36 cellular contexts compared by ENCODE assay signal in the genomic region with DNA sequence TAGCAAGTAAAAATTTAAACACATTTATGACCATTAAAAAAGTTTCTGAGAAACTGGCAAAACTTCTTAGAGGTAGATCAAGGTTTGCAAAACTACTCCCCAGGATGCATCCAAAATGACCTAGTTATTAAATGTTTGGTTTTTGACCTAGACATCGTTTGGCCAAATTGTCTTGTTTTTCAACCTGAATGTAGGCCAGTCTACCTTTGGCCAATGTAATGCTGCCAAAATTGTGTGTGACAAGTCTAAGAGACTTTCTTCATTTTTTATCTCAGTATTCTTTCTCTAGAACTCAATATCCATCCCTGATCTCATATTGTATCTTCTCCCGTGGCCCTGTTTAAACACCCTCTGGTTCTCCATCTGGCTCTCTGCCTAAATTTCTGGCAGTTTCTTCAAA.
"Had no signal": no experiment of that assay in that cellular context is flagged by ENCODE, and none has a peak within 500 bp of the region (broad histone marks: within the 10 kb centered on the region; RNA-seq: fewer than 3 reads in every experiment).

No MANE protein-coding gene starts in this region.

- ATAC-seq: activated CD8-positive, alpha-beta T cell treated with anti-CD3 and anti-CD28 coated beads for 36 hours; activated naive CD8-positive, alpha-beta T cell treated with anti-CD3 and anti-CD28 coated beads, Interleukin-2, amount 50 U/mL, for 24 hours; activated T-cell treated with anti-CD3 and anti-CD28 coated beads, Interleukin-2, amount 50 U/mL, for 4 hours; activated T-cell treated with anti-CD3 and anti-CD28 coated beads, Interleukin-2, amount 50 U/mL, for 72 hours; activated T-helper 17 cell treated with anti-CD3 and anti-CD28 coated beads, Interleukin-2, amount 50 U/mL, for 72 hours; body of pancreas had no signal

- H3K4me1 ChIP-seq: body of pancreas had no signal

- H3K9me3 Mint-ChIP-seq: activated CD4-positive, alpha-beta memory T cell treated with anti-CD3 and anti-CD28 coated beads for 36 hours; activated CD4-positive, alpha-beta T cell treated with anti-CD3 and anti-CD28 coated beads, Interleukin-2, amount 10 ng/mL, durations not matched to agents 24 days and 14 days; activated CD8-positive, alpha-beta T cell treated with anti-CD3 and anti-CD28 coated beads for 36 hours; activated naive CD4-positive, alpha-beta T cell treated with anti-CD3 and anti-CD28 coated beads for 36 hours; activated naive CD4-positive, alpha-beta T cell treated with anti-CD3 and anti-CD28 coated beads, Interleukin-2, amount 50 U/mL, for 24 hours; activated naive CD8-positive, alpha-beta T cell treated with anti-CD3 and anti-CD28 coated beads, Interleukin-2, amount 10 ng/mL, durations not matched to agents 7 days and 5 days; activated naive CD8-positive, alpha-beta T cell treated with anti-CD3 and anti-CD28 coated beads, Interleukin-2, amount 50 U/mL, for 24 hours; activated T-cell treated with anti-CD3 and anti-CD28 coated beads, Interleukin-2, amount 50 U/mL, for 4 hours; activated T-cell treated with anti-CD3 and anti-CD28 coated beads, Interleukin-2, amount 50 U/mL, for 72 hours; activated T-helper 1 cell treated with anti-CD3 and anti-CD28 coated beads, Interleukin-12 subunit alpha, Interleukin-12 subunit beta, Interleukin-2, Interleukin-4 antibody, amounts not matched to agents 30 ng/mL and 10 ng/mL and 1 ng/mL, durations not matched to agents 14 hours and 24 hours and 36 hours; activated T-helper 17 cell treated with anti-CD3 and anti-CD28 coated beads, Interleukin-2, amount 50 U/mL, for 72 hours; T-helper 1 cell treated with Interleukin-12 subunit alpha and Interleukin-12 subunit beta and Interleukin-4 antibody, amounts not matched to agents 30 μg/mL and 1 μg/mL, for 36 hours; T-helper 2 cell treated with Interferon-gamma antibody and Interleukin-4, amounts not matched to agents 5 μg/mL and 100 μg/mL, for 36 hours had no signal

- H3K36me3 Mint-ChIP-seq: activated CD4-positive, alpha-beta memory T cell treated with anti-CD3 and anti-CD28 coated beads for 36 hours; activated naive CD4-positive, alpha-beta T cell treated with anti-CD3 and anti-CD28 coated beads, Interleukin-2, amount 50 U/mL, for 24 hours; activated naive CD8-positive, alpha-beta T cell; activated naive CD8-positive, alpha-beta T cell treated with anti-CD3 and anti-CD28 coated beads, Interleukin-2, amount 10 ng/mL, durations not matched to agents 7 days and 5 days had no signal

- H3K4me3 ChIP-seq: body of pancreas, breast epithelium had no signal

- H3K36me3 ChIP-seq: brain microvascular endothelial cell, breast epithelium had no signal

- H3K27me3 Mint-ChIP-seq: activated B cell treated with CpG ODN at 0.5 μM for 24 hours; activated CD4-positive, alpha-beta T cell treated with anti-CD3 and anti-CD28 coated beads, Interleukin-2, amount 10 ng/mL, durations not matched to agents 24 days and 14 days; activated naive CD8-positive, alpha-beta T cell treated with anti-CD3 and anti-CD28 coated beads, Interleukin-2, amount 10 ng/mL, durations not matched to agents 7 days and 5 days had no signal

- H3K27me3 ChIP-seq: body of pancreas, brain microvascular endothelial cell, breast epithelium had no signal

- H3K4me1 Mint-ChIP-seq: activated B cell treated with CpG ODN at 0.5 μM for 24 hours; activated CD4-positive, alpha-beta T cell treated with anti-CD3 and anti-CD28 coated beads, Interleukin-2, amount 10 ng/mL, durations not matched to agents 24 days and 14 days; activated naive CD4-positive, alpha-beta T cell treated with anti-CD3 and anti-CD28 coated beads, Interleukin-2, amount 50 U/mL, for 24 hours; activated naive CD8-positive, alpha-beta T cell treated with anti-CD3 and anti-CD28 coated beads, Interleukin-2, amount 10 ng/mL, durations not matched to agents 7 days and 5 days; activated naive CD8-positive, alpha-beta T cell treated with anti-CD3 and anti-CD28 coated beads, Interleukin-2, amount 50 U/mL, for 24 hours; activated T-helper 17 cell treated with anti-CD3 and anti-CD28 coated beads, Interleukin-2, amount 50 U/mL, for 72 hours had no signal

- H3K9me3 ChIP-seq: body of pancreas, breast epithelium had no signal

- DNase-seq: activated B cell treated with CpG ODN at 0.5 μM for 24 hours; activated CD4-positive, alpha-beta memory T cell treated with anti-CD3 and anti-CD28 coated beads for 36 hours; activated CD4-positive, alpha-beta T cell treated with anti-CD3 and anti-CD28 coated beads for 4 hours; activated CD4-positive, alpha-beta T cell treated with anti-CD3 and anti-CD28 coated beads, Interleukin-2, amount 10 ng/mL, durations not matched to agents 24 days and 14 days; activated CD4-positive, alpha-beta T cell treated with anti-CD3 and anti-CD28 coated beads, Interleukin-2, amount 50 U/mL, for 1 hour; activated CD4-positive, alpha-beta T cell treated with anti-CD3 and anti-CD28 coated beads, Interleukin-2, amount 50 U/mL, for 4 hours; activated CD4-positive, CD25-positive, alpha-beta regulatory T cell treated with anti-CD3 and anti-CD28 coated beads, Interleukin-2, amount 50 U/mL, for 72 hours; activated CD8-positive, alpha-beta memory T cell treated with anti-CD3 and anti-CD28 coated beads, Interleukin-2, amount 50 U/mL, for 4 hours; activated CD8-positive, alpha-beta T cell treated with anti-CD3 and anti-CD28 coated beads for 36 hours; activated effector memory CD4-positive, alpha-beta T cell treated with anti-CD3 and anti-CD28 coated beads, Interleukin-2, amount 50 U/mL, for 16 hours; activated gamma-delta T cell treated with Interleukin-2 at 50 U/mL for 16 hours; activated naive CD4-positive, alpha-beta T cell; activated naive CD4-positive, alpha-beta T cell treated with anti-CD3 and anti-CD28 coated beads for 36 hours; activated naive CD8-positive, alpha-beta T cell treated with anti-CD3 and anti-CD28 coated beads, Interleukin-2, amount 10 ng/mL, durations not matched to agents 7 days and 5 days; activated naive CD8-positive, alpha-beta T cell treated with anti-CD3 and anti-CD28 coated beads, Interleukin-2, amount 50 U/mL, for 24 hours; activated T-cell treated with anti-CD3 and anti-CD28 coated beads for 4 hours; activated T-cell treated with anti-CD3 and anti-CD28 coated beads, Interleukin-2, amount 50 U/mL, for 1 hour; activated T-cell treated with anti-CD3 and anti-CD28 coated beads, Interleukin-2, amount 50 U/mL, for 4 hours; activated T-cell treated with anti-CD3 and anti-CD28 coated beads, Interleukin-2, amount 50 U/mL, for 72 hours; amygdala; anterior cingulate cortex; body of pancreas; brain microvascular endothelial cell; central memory CD4-positive, alpha-beta T cell; cerebellar nuclear complex; T-helper 1 cell; T-helper 2 cell; T-helper 9 cell had no signal

- H3K4me3 Mint-ChIP-seq: activated B cell treated with CpG ODN at 0.5 μM for 24 hours; activated CD4-positive, alpha-beta memory T cell treated with anti-CD3 and anti-CD28 coated beads for 36 hours; activated CD4-positive, alpha-beta T cell treated with anti-CD3 and anti-CD28 coated beads, Interleukin-2, amount 10 ng/mL, durations not matched to agents 24 days and 14 days; activated CD8-positive, alpha-beta T cell treated with anti-CD3 and anti-CD28 coated beads for 36 hours; activated naive CD4-positive, alpha-beta T cell treated with anti-CD3 and anti-CD28 coated beads for 36 hours; activated naive CD4-positive, alpha-beta T cell treated with anti-CD3 and anti-CD28 coated beads, Interleukin-2, amount 50 U/mL, for 24 hours; activated naive CD8-positive, alpha-beta T cell; activated naive CD8-positive, alpha-beta T cell treated with anti-CD3 and anti-CD28 coated beads, Interleukin-2, amount 10 ng/mL, durations not matched to agents 7 days and 5 days; activated naive CD8-positive, alpha-beta T cell treated with anti-CD3 and anti-CD28 coated beads, Interleukin-2, amount 50 U/mL, for 24 hours; activated T-cell treated with anti-CD3 and anti-CD28 coated beads, Interleukin-2, amount 50 U/mL, for 4 hours; activated T-cell treated with anti-CD3 and anti-CD28 coated beads, Interleukin-2, amount 50 U/mL, for 72 hours; activated T-helper 1 cell treated with anti-CD3 and anti-CD28 coated beads, Interleukin-12 subunit alpha, Interleukin-12 subunit beta, Interleukin-2, Interleukin-4 antibody, amounts not matched to agents 30 ng/mL and 10 ng/mL and 1 ng/mL, durations not matched to agents 14 hours and 24 hours and 36 hours; activated T-helper 17 cell treated with anti-CD3 and anti-CD28 coated beads, Interleukin-2, amount 50 U/mL, for 72 hours; T-helper 1 cell treated with Interleukin-12 subunit alpha and Interleukin-12 subunit beta and Interleukin-4 antibody, amounts not matched to agents 30 μg/mL and 1 μg/mL, for 36 hours; T-helper 2 cell treated with Interferon-gamma antibody and Interleukin-4, amounts not matched to agents 5 μg/mL and 100 μg/mL, for 36 hours had no signal

- H3K27ac Mint-ChIP-seq: activated B cell treated with CpG ODN at 0.5 μM for 24 hours; activated CD4-positive, alpha-beta memory T cell treated with anti-CD3 and anti-CD28 coated beads for 36 hours; activated CD4-positive, alpha-beta T cell treated with anti-CD3 and anti-CD28 coated beads, Interleukin-2, amount 10 ng/mL, durations not matched to agents 24 days and 14 days; activated CD8-positive, alpha-beta T cell treated with anti-CD3 and anti-CD28 coated beads for 36 hours; activated naive CD4-positive, alpha-beta T cell treated with anti-CD3 and anti-CD28 coated beads for 36 hours; activated naive CD4-positive, alpha-beta T cell treated with anti-CD3 and anti-CD28 coated beads, Interleukin-2, amount 50 U/mL, for 24 hours; activated naive CD8-positive, alpha-beta T cell; activated naive CD8-positive, alpha-beta T cell treated with anti-CD3 and anti-CD28 coated beads, Interleukin-2, amount 10 ng/mL, durations not matched to agents 7 days and 5 days; activated naive CD8-positive, alpha-beta T cell treated with anti-CD3 and anti-CD28 coated beads, Interleukin-2, amount 50 U/mL, for 24 hours; activated T-cell treated with anti-CD3 and anti-CD28 coated beads, Interleukin-2, amount 50 U/mL, for 72 hours; activated T-helper 1 cell treated with anti-CD3 and anti-CD28 coated beads, Interleukin-12 subunit alpha, Interleukin-12 subunit beta, Interleukin-2, Interleukin-4 antibody, amounts not matched to agents 30 ng/mL and 10 ng/mL and 1 ng/mL, durations not matched to agents 14 hours and 24 hours and 36 hours; activated T-helper 17 cell treated with anti-CD3 and anti-CD28 coated beads, Interleukin-2, amount 50 U/mL, for 72 hours; T-helper 1 cell treated with Interleukin-12 subunit alpha and Interleukin-12 subunit beta and Interleukin-4 antibody, amounts not matched to agents 30 μg/mL and 1 μg/mL, for 36 hours; T-helper 2 cell treated with Interferon-gamma antibody and Interleukin-4, amounts not matched to agents 5 μg/mL and 100 μg/mL, for 36 hours had no signal

- H3K27ac ChIP-seq: body of pancreas, brain microvascular endothelial cell, breast epithelium, VCaP had no signal
